9 cellular contexts compared by ENCODE assay signal in the genomic region with DNA sequence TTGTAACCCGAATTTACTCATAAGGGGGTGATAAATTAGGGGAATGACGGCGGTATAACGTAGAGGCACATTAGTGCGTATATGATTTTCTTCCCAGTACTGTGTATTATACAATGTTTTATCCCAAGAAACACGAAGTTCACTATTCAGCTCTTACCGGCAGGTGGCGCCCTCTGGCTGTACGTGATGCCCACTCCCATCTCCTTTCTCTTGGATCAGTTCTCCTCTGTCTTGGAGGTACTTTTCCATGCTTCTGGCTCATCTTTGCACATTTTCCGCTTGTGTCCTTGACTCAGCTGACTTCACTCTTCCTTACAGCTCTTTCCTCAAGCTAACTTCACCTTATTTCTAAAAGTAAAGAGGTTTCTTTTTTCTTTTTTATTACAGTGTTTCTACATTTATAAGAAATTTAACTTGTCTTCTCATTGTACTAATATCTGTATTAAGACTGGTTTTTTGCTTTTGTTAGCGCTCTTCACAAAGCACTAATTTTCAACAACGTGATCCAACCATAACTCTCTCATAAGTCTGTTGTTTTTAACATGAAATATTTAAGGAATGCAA. TPM values are rescaled to one million over a fixed set of nuclear protein-coding genes. Genes with fewer than 3 reads are reported as not detected.
DNase-seq lines count a peak whose midpoint lies in the region; ATAC-seq and TF ChIP-seq lines count a peak whose summit lies in the region.
"Had no signal": no experiment of that assay in that cellular context is flagged by ENCODE, and none has a peak within 500 bp of the region (broad histone marks: within the 10 kb centered on the region; RNA-seq: fewer than 3 reads in every experiment).

No MANE protein-coding gene starts in this region.

- 10% methylated on average over 12 of the region's 12 CpGs for WGBS in esophagus muscularis mucosa

- H3K9ac ChIP-seq in OCI-LY3 (ENCODE audit: low read length): peak overlapping the region; percentile 18; the same call in 1 of the 2 replicates

- H3K4me2 ChIP-seq in OCI-LY3 (ENCODE audit: low read length): peak overlapping the region; percentile 50

- H3K27me3 ChIP-seq in OCI-LY3 (ENCODE audit: low read depth, low read length): peaks cover 9% of the 10 kb centered on the region; the same call in 1 of the 2 replicates
- H3K27me3 ChIP-seq in esophagus muscularis mucosa: no peaks in the 10 kb centered on the region

- DNase-seq in DMS53 (lab: John Stamatoyannopoulos, UW): peak; percentile 92
- peak; percentile 45 for DNase-seq in HuH-7.5 (ENCODE audit: low spot score)
- peak; percentile 67 for DNase-seq in activated T-cell treated with anti-CD3 and anti-CD28 coated beads for 4 hours
- no peak for DNase-seq in esophagus muscularis mucosa (ENCODE audit: extremely low spot score)
- peak; percentile 66 for DNase-seq in stimulated activated naive CD4-positive, alpha-beta T cell treated with Interleukin-2 at 50 U/mL for 16 hours (lab: John Stamatoyannopoulos, UW)

- H3K27me3 Mint-ChIP-seq in nephron (ENCODE audit: low read depth): peaks cover 5% of the 10 kb centered on the region
- peaks cover 21% of the 10 kb centered on the region for H3K27me3 Mint-ChIP-seq in stimulated activated memory B cell treated with anti-CD40 and anti-IgM and Interleukin-4, amounts not matched to agents 10 μg/mL and 1 μg/mL and 100 μg/mL, for 72 hours

- peak; percentile 93 for TF ChIP-seq CTCF in OCI-LY3 (IDR thresholded peaks at IDR 0.05; ENCODE audit: low read depth, low read length)
- peak; percentile 81 to 91 (median 82) for TF ChIP-seq CTCF in esophagus muscularis mucosa (IDR thresholded peaks at IDR 0.05)
- peak; percentile 90 to 95 (median 94) for TF ChIP-seq CTCF in nephron (IDR thresholded peaks at IDR 0.05; ENCODE audit: unreplicated experiment in 3 of 3)

- H3K4me3 ChIP-seq in OCI-LY3 (ENCODE audit: low read length) (peak overlapping the region; percentile 22; the same call in 1 of the 2 replicates), esophagus muscularis mucosa (no peak overlapping the region)

- H3K4me1 Mint-ChIP-seq in nephron: peaks cover 23% of the 10 kb centered on the region
- H3K4me1 Mint-ChIP-seq in stimulated activated memory B cell treated with anti-CD40 and anti-IgM and Interleukin-4, amounts not matched to agents 10 μg/mL and 1 μg/mL and 100 μg/mL, for 72 hours: peaks cover 6% of the 10 kb centered on the region

- intact Hi-C loops in esophagus muscularis mucosa (cut with DNase I): loop anchor here (10.0 kb wide), 3 partner anchors 96 to 236 kb away; no protein-coding TSS in a partner anchor

- no peak overlapping the region for H3K27ac ChIP-seq in OCI-LY3 (ENCODE audit: low read length)
- H3K27ac ChIP-seq in esophagus muscularis mucosa (replicated peaks in 1 of 4): no peak overlapping the region

- H4K20me1 ChIP-seq in OCI-LY3 (ENCODE audit: insufficient read depth, low read length): no peaks in the 10 kb centered on the region

- peaks cover 19% of the 10 kb centered on the region for H3K4me1 ChIP-seq in OCI-LY3 (ENCODE audit: low read length)
- H3K4me1 ChIP-seq in esophagus muscularis mucosa: peaks cover 0 to 18% (median 7%) of the 10 kb centered on the region in 4 donors

- H2AFZ ChIP-seq in OCI-LY3 (ENCODE audit: low read depth, low read length): no peak overlapping the region

- H3K9me3 ChIP-seq in OCI-LY3 (ENCODE audit: insufficient read depth, low read length) (no peaks in the 10 kb centered on the region), esophagus muscularis mucosa (peaks cover 0 to 6% (median 0%) of the 10 kb centered on the region in 4 donors)

- H3K36me3 Mint-ChIP-seq in nephron (ENCODE audit: low read depth): no peaks in the 10 kb centered on the region
- H3K36me3 Mint-ChIP-seq in stimulated activated memory B cell treated with anti-CD40 and anti-IgM and Interleukin-4, amounts not matched to agents 10 μg/mL and 1 μg/mL and 100 μg/mL, for 72 hours: peaks cover 4% of the 10 kb centered on the region

- no peak for TF ChIP-seq EP300 in esophagus muscularis mucosa (IDR thresholded peaks at IDR 0.05)

- ATAC-seq in stimulated activated memory B cell treated with anti-CD40 and anti-IgM and Interleukin-4, amounts not matched to agents 10 μg/mL and 1 μg/mL and 100 μg/mL, for 72 hours: no peak

- no peaks in the 10 kb centered on the region for H3K79me2 ChIP-seq in OCI-LY3 (ENCODE audit: low read length)

- peaks cover 3% of the 10 kb centered on the region for H3K9me3 Mint-ChIP-seq in nephron
- peaks cover 6% of the 10 kb centered on the region for H3K9me3 Mint-ChIP-seq in stimulated activated memory B cell treated with anti-CD40 and anti-IgM and Interleukin-4, amounts not matched to agents 10 μg/mL and 1 μg/mL and 100 μg/mL, for 72 hours

- no peak overlapping the region for H3K27ac Mint-ChIP-seq in nephron
- H3K27ac Mint-ChIP-seq in stimulated activated memory B cell treated with anti-CD40 and anti-IgM and Interleukin-4, amounts not matched to agents 10 μg/mL and 1 μg/mL and 100 μg/mL, for 72 hours: no peak overlapping the region

- no peak for TF ChIP-seq POLR2A in esophagus muscularis mucosa (IDR thresholded peaks at IDR 0.05; ENCODE audit: low read depth)

- H3K4me3 Mint-ChIP-seq in nephron: no peak overlapping the region
- no peak overlapping the region for H3K4me3 Mint-ChIP-seq in stimulated activated memory B cell treated with anti-CD40 and anti-IgM and Interleukin-4, amounts not matched to agents 10 μg/mL and 1 μg/mL and 100 μg/mL, for 72 hours

- H3K36me3 ChIP-seq in OCI-LY3 (replicated peaks; ENCODE audit: low read depth, low read length) (no peaks in the 10 kb centered on the region), esophagus muscularis mucosa (no peaks in the 10 kb centered on the region)

RNA-seq across cellular contexts. Expression of gene TMEM176B, which starts 21.3 kb away (rescaled TPM):
- 10 to 100 TPM; 19.5 to 58.2 (median 54.1) TPM for total RNA-seq in esophagus muscularis mucosa
- total RNA-seq: activated CD8-positive, alpha-beta memory T cell treated with anti-CD3 and anti-CD28 coated beads for 36 hours had no signal

RNA-seq across cellular contexts. Expression of gene TMEM176A, which starts 21.7 kb away (rescaled TPM):
- 10 to 100 TPM; 11.6 to 47.7 (median 35.5) TPM for total RNA-seq in esophagus muscularis mucosa
- total RNA-seq: activated CD8-positive, alpha-beta memory T cell treated with anti-CD3 and anti-CD28 coated beads for 36 hours had no signal

RNA-seq across cellular contexts. Expression of gene GIMAP5, which starts 41.6 kb away (rescaled TPM):
- total RNA-seq in esophagus muscularis mucosa: 10 to 100 TPM; 26.9 to 48.2 (median 28.6) TPM
